ENCODE assay signal across 23 cellular contexts in the genomic region with DNA sequence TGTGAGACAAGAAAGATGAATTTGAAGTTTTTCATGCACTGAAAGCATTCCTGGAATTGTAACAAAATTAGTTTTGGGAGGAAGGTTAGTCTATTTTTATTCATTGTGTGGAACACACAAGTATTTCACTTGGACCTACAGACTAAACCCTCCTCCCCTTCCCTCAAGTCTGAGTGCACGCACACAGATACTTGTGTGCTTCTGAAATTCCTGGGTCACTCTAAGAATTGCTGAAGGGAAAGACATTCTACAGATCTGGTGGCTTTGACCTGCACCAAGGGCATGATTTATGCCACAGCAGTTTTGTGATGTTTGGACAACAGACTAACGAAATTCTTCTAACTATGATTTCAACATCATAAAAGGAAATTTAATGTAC.
"Had no signal": no experiment of that assay in that cellular context is flagged by ENCODE, and none has a peak within 500 bp of the region (broad histone marks: within the 10 kb centered on the region; RNA-seq: fewer than 3 reads in every experiment).

No MANE protein-coding gene starts in this region.

- H3K27ac Mint-ChIP-seq: activated CD4-positive, alpha-beta T cell treated with anti-CD3 and anti-CD28 coated beads for 36 hours; activated naive CD8-positive, alpha-beta T cell; activated T-helper 1 cell treated with anti-CD3 and anti-CD28 coated beads, Interleukin-12 subunit alpha, Interleukin-12 subunit beta, Interleukin-2, Interleukin-4 antibody, amounts not matched to agents 30 ng/mL and 10 ng/mL and 1 ng/mL, durations not matched to agents 14 hours and 24 hours and 36 hours; brain; neural progenitor cell; T-helper 2 cell treated with Interferon-gamma antibody and Interleukin-4, amounts not matched to agents 5 μg/mL and 100 μg/mL, for 36 hours; type B pancreatic cell; WTC11 had no signal

- H3K4me3 ChIP-seq: gastroesophageal sphincter, heart left ventricle, left lung, neural progenitor cell, prostate gland, right atrium auricular region, skin epidermis, stomach had no signal

- H3K27me3 ChIP-seq: gastroesophageal sphincter, heart left ventricle, left lung, neural progenitor cell, right atrium auricular region, stomach had no signal

- H3K4me1 ChIP-seq: left lung, neural progenitor cell, prostate gland, right atrium auricular region had no signal

- DNase-seq: activated CD4-positive, alpha-beta T cell treated with anti-CD3 and anti-CD28 coated beads for 36 hours; activated CD4-positive, alpha-beta T cell treated with anti-CD3 and anti-CD28 coated beads, Interleukin-2, amount 50 U/mL, for 48 hours; activated gamma-delta T cell treated with Interleukin-2 at 50 U/mL for 16 hours; amniotic stem cell; central memory CD4-positive, alpha-beta T cell; cortex of kidney; heart left ventricle; left lung; naive B cell; stimulated activated CD4-positive, alpha-beta T cell treated with anti-CD3 and anti-CD28 coated beads, Interleukin-15, amount 100 ng/mL, for 24 hours; stimulated activated CD4-positive, alpha-beta T cell treated with anti-CD3 and anti-CD28 coated beads, Interleukin-2, amount 100 ng/mL, for 48 hours; stomach had no signal

- H3K4me1 Mint-ChIP-seq: activated CD4-positive, alpha-beta T cell treated with anti-CD3 and anti-CD28 coated beads for 36 hours; WTC11 had no signal

- H3K27me3 Mint-ChIP-seq: activated CD4-positive, alpha-beta T cell treated with anti-CD3 and anti-CD28 coated beads for 36 hours; activated naive CD8-positive, alpha-beta T cell; brain; naive B cell; type B pancreatic cell had no signal

- H3K4me3 Mint-ChIP-seq: activated CD4-positive, alpha-beta T cell treated with anti-CD3 and anti-CD28 coated beads for 36 hours; activated naive CD8-positive, alpha-beta T cell; activated T-helper 1 cell treated with anti-CD3 and anti-CD28 coated beads, Interleukin-12 subunit alpha, Interleukin-12 subunit beta, Interleukin-2, Interleukin-4 antibody, amounts not matched to agents 30 ng/mL and 10 ng/mL and 1 ng/mL, durations not matched to agents 14 hours and 24 hours and 36 hours; brain; naive B cell; neural progenitor cell; T-helper 2 cell treated with Interferon-gamma antibody and Interleukin-4, amounts not matched to agents 5 μg/mL and 100 μg/mL, for 36 hours; type B pancreatic cell; WTC11 had no signal

- H3K36me3 ChIP-seq: gastroesophageal sphincter, left lung, neural progenitor cell, prostate gland, right atrium auricular region, stomach had no signal

- H3K9me3 ChIP-seq: gastroesophageal sphincter, left lung, prostate gland, stomach had no signal

- H3K9me3 Mint-ChIP-seq: activated T-helper 1 cell treated with anti-CD3 and anti-CD28 coated beads, Interleukin-12 subunit alpha, Interleukin-12 subunit beta, Interleukin-2, Interleukin-4 antibody, amounts not matched to agents 30 ng/mL and 10 ng/mL and 1 ng/mL, durations not matched to agents 14 hours and 24 hours and 36 hours; neural progenitor cell; T-helper 2 cell treated with Interferon-gamma antibody and Interleukin-4, amounts not matched to agents 5 μg/mL and 100 μg/mL, for 36 hours; type B pancreatic cell; WTC11 had no signal

- ATAC-seq: activated CD4-positive, alpha-beta T cell treated with anti-CD3 and anti-CD28 coated beads for 36 hours; gastroesophageal sphincter; heart left ventricle had no signal

- H3K36me3 Mint-ChIP-seq: neural progenitor cell, WTC11 had no signal

- H3K9ac ChIP-seq: neural progenitor cell had no signal
